1 cellular context compared by ENCODE assay signal in genomic region chr7:96709381-96710228, GRCh38.
A peak's percentile ranks its signal among the peaks of the same experiment; 100 is the strongest.
TF ChIP-seq lines count a peak whose summit lies in the region.

TSS of gene SEM1 (minus strand) at chr7:96709846. CDS start at chr7:96709763, 83 bp downstream.

TF ChIP-seq in HepG2, 621 proteins besides CTCF, POLR2A, EP300 and RAD21 (continued from another document and continues in another):
- TF ChIP-seq THAP8 (CRISPR knock-in tag; IDR thresholded peaks at IDR 0.05; ENCODE audit: borderline replicate concordance) (no peak), SP140L (CRISPR knock-in tag; IDR thresholded peaks at IDR 0.05; ENCODE audit: borderline replicate concordance) (no peak), USF2 (IDR thresholded peaks at IDR 0.05; ENCODE audit: low read depth, low read length) (no peak), USF2 (CRISPR knock-in tag; IDR thresholded peaks at IDR 0.05; ENCODE audit: borderline replicate concordance) (no peak), SUZ12 (IDR thresholded peaks at IDR 0.05; ENCODE audit: low read depth, low read length) (no peak; the same call in 1 of the 2 replicates), ZFX (CRISPR knock-in tag; IDR thresholded peaks at IDR 0.05; ENCODE audit: low read depth) (peak; percentile 96), ZNF768 (CRISPR knock-in tag; IDR thresholded peaks at IDR 0.05) (peak; percentile 54; the same call in 1 of the 2 replicates), YY1 (IDR thresholded peaks at IDR 0.05; ENCODE audit: insufficient read depth, insufficient replicate concordance, low read depth, low read length) (peak; percentile 22), ZNF256 (CRISPR knock-in tag; conservative IDR thresholded peaks at IDR 0.05) (no peak), BHLHE40 (IDR thresholded peaks at IDR 0.05; ENCODE audit: low read length) (no peak), ZNF501 (CRISPR knock-in tag; IDR thresholded peaks at IDR 0.05) (peak; percentile 86), AHDC1 (CRISPR knock-in tag; IDR thresholded peaks at IDR 0.05; ENCODE audit: borderline replicate concordance) (no peak), ETV6 (CRISPR knock-in tag; conservative IDR thresholded peaks at IDR 0.05) (no peak; the same call in 1 of the 2 replicates), TBP (CRISPR knock-in tag; IDR thresholded peaks at IDR 0.05) (no peak), ZBTB40 (IDR thresholded peaks at IDR 0.05) (no peak), ZBTB40 (CRISPR knock-in tag; IDR thresholded peaks at IDR 0.05) (peak; percentile 75), KMT2B (CRISPR knock-in tag; IDR thresholded peaks at IDR 0.05) (peak; percentile 92), CBX5 (CRISPR knock-in tag; IDR thresholded peaks at IDR 0.05; ENCODE audit: borderline replicate concordance) (peak; percentile 63; the same call in 1 of the 2 replicates), ZNF350 (CRISPR knock-in tag; IDR thresholded peaks at IDR 0.05; ENCODE audit: borderline replicate concordance, low read depth) (no peak; the same call in 1 of the 2 replicates), ZNF775 (CRISPR knock-in tag; IDR thresholded peaks at IDR 0.05; ENCODE audit: borderline replicate concordance) (no peak), ELK4 (CRISPR knock-in tag; IDR thresholded peaks at IDR 0.05; ENCODE audit: borderline replicate concordance) (no peak), MAFK (conservative IDR thresholded peaks at IDR 0.05 in 1 of 2, IDR thresholded peaks at IDR 0.05 in 1 of 2; ENCODE audit: low read length in 2 of 2) (0 out of 4 replicates have a peak, but pooled peaks of 1 of the 2 experiments have one; percentile 3), ZNF512 (CRISPR knock-in tag; IDR thresholded peaks at IDR 0.05) (no peak), ZBED4 (CRISPR knock-in tag; IDR thresholded peaks at IDR 0.05; ENCODE audit: borderline replicate concordance) (no peak), ZNF782 (CRISPR knock-in tag; IDR thresholded peaks at IDR 0.05; ENCODE audit: borderline replicate concordance) (0 out of 2 replicates have a peak, but pooled peaks have one; percentile 74), RBM22 (optimal IDR thresholded peaks at IDR 0.05; ENCODE audit: low read length) (no peak), ZNF564 (CRISPR knock-in tag; IDR thresholded peaks at IDR 0.05) (0 out of 2 replicates have a peak, but pooled peaks have one; percentile 70), AHR (CRISPR knock-in tag; IDR thresholded peaks at IDR 0.05) (peak; percentile 69; the same call in 1 of the 2 replicates), ZNF20 (CRISPR knock-in tag; IDR thresholded peaks at IDR 0.05) (peak; percentile 64; the same call in 1 of the 2 replicates), RORA (CRISPR knock-in tag; IDR thresholded peaks at IDR 0.05) (no peak)
